ENCODE assay signal across 9 cellular contexts in the genomic region with DNA sequence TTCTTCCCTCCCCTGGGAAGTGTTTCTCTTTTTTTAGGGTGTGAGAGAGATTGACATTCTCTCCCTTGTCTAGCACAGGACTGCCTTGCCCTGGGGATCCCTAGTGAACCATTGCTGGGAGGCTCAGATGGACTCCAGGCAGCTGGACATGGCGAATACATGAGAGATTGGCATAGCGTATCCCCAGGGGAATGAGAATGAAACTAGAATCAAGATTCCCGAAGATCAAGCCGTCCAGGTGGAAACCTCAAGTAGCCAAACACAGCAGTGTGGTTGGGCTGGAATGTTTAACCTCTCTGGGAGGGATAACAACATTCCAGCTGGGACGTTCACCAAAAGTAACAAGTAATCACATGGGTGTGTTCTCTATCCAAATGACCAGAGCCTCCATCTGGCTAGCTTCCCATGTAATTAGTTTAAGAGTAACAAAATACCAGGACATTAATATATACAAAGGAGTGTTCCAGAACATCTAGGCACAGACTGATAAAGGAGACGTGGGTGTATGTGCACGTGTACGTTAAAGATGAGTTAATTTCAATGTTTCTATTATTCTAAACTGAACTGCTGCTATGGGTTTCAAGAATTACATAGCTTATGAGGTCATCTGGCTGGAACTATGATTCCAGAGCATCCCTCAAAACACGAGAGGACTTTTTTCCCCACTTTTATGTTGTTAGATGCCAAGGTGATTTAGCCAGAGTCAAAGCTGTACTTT.
A peak's percentile ranks its signal among the peaks of the same experiment; 100 is the strongest.
DNase-seq lines count a peak whose midpoint lies in the region; ATAC-seq and TF ChIP-seq lines count a peak whose summit lies in the region.
"Had no signal": no experiment of that assay in that cellular context is flagged by ENCODE, and none has a peak within 500 bp of the region (broad histone marks: within the 10 kb centered on the region; RNA-seq: fewer than 3 reads in every experiment).

No MANE protein-coding gene starts in this region.

- WGBS in lung, 2 donors, result 44 to 68% methylated on average over 9 of the region's 9 CpGs

- ATAC-seq in Right ventricle myocardium inferior, result peak; percentile 80
- ATAC-seq in lung (ENCODE audit: insufficient read depth, low FRiP score), result peak; percentile 61

- intact Hi-C loops in Right ventricle myocardium inferior (cut with DNase I) (no loop called here), cardiac septum (cut with DNase I) (no loop called here), vagina (cut with DNase I) (no loop called here)

- TF ChIP-seq CTCF in lung (IDR thresholded peaks at IDR 0.05; ENCODE audit: control extremely low read depth, extremely low read depth), result no peak
- TF ChIP-seq CTCF in vagina (IDR thresholded peaks at IDR 0.05), result no peak

- no peaks in the 10 kb centered on the region for H3K27me3 ChIP-seq in lung (ENCODE audit: control insufficient read depth, insufficient read depth)
- H3K27me3 ChIP-seq in vagina, result no peaks in the 10 kb centered on the region
- no peaks in the 10 kb centered on the region for H3K27me3 ChIP-seq in effector memory CD4-positive, alpha-beta T cell (replicated peaks; ENCODE audit: control insufficient read depth, insufficient read depth, low read length, poor library complexity, severe bottlenecking)

- H3K4me1 ChIP-seq in lung (ENCODE audit: control insufficient read depth in 2 of 2, insufficient read depth in 2 of 2, low read length in 2 of 2), result peaks cover 4 to 12% of the 10 kb centered on the region in 2 donors
- peaks cover 52% of the 10 kb centered on the region for H3K4me1 ChIP-seq in vagina
- H3K4me1 ChIP-seq in effector memory CD4-positive, alpha-beta T cell (ENCODE audit: control insufficient read depth, insufficient read depth, low read length, poor library complexity, severe bottlenecking), result no peaks in the 10 kb centered on the region

- H3K27ac ChIP-seq in lung (ENCODE audit: low read depth in 1 of 2, low read length in 1 of 2) (peak overlapping the region; percentile 15 to 80), vagina (peak overlapping the region; percentile 63)
- no peak overlapping the region for H3K27ac ChIP-seq in effector memory CD4-positive, alpha-beta T cell (ENCODE audit: insufficient read depth, low read length, poor library complexity, severe bottlenecking)

- H3K9me3 ChIP-seq in lung (ENCODE audit: control insufficient read depth in 2 of 2, insufficient read depth in 1 of 2, low read length in 1 of 2) (peaks cover 0 to 3% of the 10 kb centered on the region in 2 donors), vagina (no peaks in the 10 kb centered on the region)
- no peaks in the 10 kb centered on the region for H3K9me3 ChIP-seq in effector memory CD4-positive, alpha-beta T cell (ENCODE audit: control insufficient read depth, low read length)

- no peak overlapping the region for H3K4me3 ChIP-seq in lung
- H3K4me3 ChIP-seq in vagina, result no peak overlapping the region
- H3K4me3 ChIP-seq in effector memory CD4-positive, alpha-beta T cell (ENCODE audit: insufficient read depth, low read depth, low read length, poor library complexity, severe bottlenecking), result no peak overlapping the region

- H3K36me3 ChIP-seq in lung (ENCODE audit: control insufficient read depth in 2 of 2, insufficient read depth in 2 of 2, low read length in 2 of 2) (no peaks in the 10 kb centered on the region), vagina (no peaks in the 10 kb centered on the region)
- H3K36me3 ChIP-seq in effector memory CD4-positive, alpha-beta T cell (ENCODE audit: control insufficient read depth, insufficient read depth, low read length), result no peaks in the 10 kb centered on the region

- no peak for TF ChIP-seq POLR2A in vagina (IDR thresholded peaks at IDR 0.05)

- no peak for DNase-seq in Right ventricle myocardium inferior (ENCODE audit: missing footprints)
- no peak for DNase-seq in cardiac septum (ENCODE audit: low spot score)
- peak; percentile 38 for DNase-seq in dedifferentiated amniotic fluid mesenchymal stem cell (ENCODE audit: extremely low spot score)
- peak; percentile 60 for DNase-seq in lung (ENCODE audit: low spot score)
- peak in 1 of 2 donors; percentile 83 for DNase-seq in vagina (ENCODE audit: extremely low spot score in 2 of 2)
- no peak for DNase-seq in effector memory CD4-positive, alpha-beta T cell
- DNase-seq in NCI-H1694 treated with DMSO at 0.1 percent for 48 hours (lab: John Stamatoyannopoulos, UW), result no peak
- DNase-seq in activated gamma-delta T cell (lab: John Stamatoyannopoulos, UW), result no peak
- DNase-seq: NCI-H774 had no signal

Comparison
In these comparisons a context has a peak if more than half of its experiments do, and no peak if none do; other contexts are left out.
1. DNase-seq: peak in dedifferentiated amniotic fluid mesenchymal stem cell (single experiment) and lung (single experiment); none in Right ventricle myocardium inferior (single experiment), cardiac septum (single experiment), effector memory CD4-positive, alpha-beta T cell (0 of 3), NCI-H1694 treated with DMSO at 0.1 percent for 48 hours (single experiment) and activated gamma-delta T cell (single experiment).